Comparison of ENCODE assay signal across 22 cellular contexts in genomic region chr1:59511476-59512465, GRCh38.
DNase-seq lines count a peak whose midpoint lies in the region; ATAC-seq, FAIRE-seq and TF ChIP-seq lines count a peak whose summit lies in the region.
"Had no signal": no experiment of that assay in that cellular context is flagged by ENCODE, and none has a peak within 500 bp of the region (broad histone marks: within the 10 kb centered on the region; RNA-seq: fewer than 3 reads in every experiment).

No MANE protein-coding gene starts in this region.

- H3K9ac ChIP-seq in IMR-90 (ENCODE audit: low read depth, low read length), result no peak overlapping the region

- H4K20me1 ChIP-seq in IMR-90 (ENCODE audit: insufficient read depth, low read length), result no peaks in the 10 kb centered on the region

- FAIRE-seq in GM12892 (lab: Jason Lieb, UNC), result no peak

- H3K79me1 ChIP-seq in IMR-90 (ENCODE audit: low read depth in 1 of 2, low read length in 2 of 2), result no peaks in the 10 kb centered on the region

- TF ChIP-seq RAD21 in IMR-90 (IDR thresholded peaks at IDR 0.05; ENCODE audit: low read length), result no peak

- no CpG with 5 or more reads among the region's 7 CpGs for WGBS in IMR-90 (ENCODE audit: extremely low coverage in 2 of 2, insufficient read length in 1 of 2), 2 experiments
- 76 to 84% methylated on average over 7 of the region's 7 CpGs for WGBS in body of pancreas, 2 donors

- H2BK120ac ChIP-seq in IMR-90 (ENCODE audit: low read depth, low read length), result no peak overlapping the region

- POLR2A ChIA-PET in IMR-90 (lab: Charles Lee; ENCODE audit: unreplicated experiment), result no interaction called here

- H2BK20ac ChIP-seq in IMR-90 (ENCODE audit: low read depth, low read length), result no peak overlapping the region

- H3K9me1 ChIP-seq in IMR-90 (ENCODE audit: insufficient read depth, low read length), result peaks cover 3% of the 10 kb centered on the region; the same call in 1 of the 2 replicates

- H3K4me1 ChIP-seq in IMR-90 (ENCODE audit: control insufficient read depth, insufficient read depth, low read length) (no peaks in the 10 kb centered on the region; the same call in 1 of the 2 replicates), body of pancreas (peaks cover 31% of the 10 kb centered on the region)
- H3K4me1 ChIP-seq: right atrium auricular region had no signal

- H3K4me3 ChIP-seq in IMR-90 (ENCODE audit: insufficient read depth, low read depth, low read length) (no peak overlapping the region), body of pancreas (no peak overlapping the region)
- H3K4me3 ChIP-seq: cardiac muscle cell, right atrium auricular region had no signal

- no peak overlapping the region for H2AFZ ChIP-seq in IMR-90 (replicated peaks; ENCODE audit: low read length, poor library complexity)

- TF ChIP-seq CTCF in IMR-90 (conservative IDR thresholded peaks at IDR 0.05; ENCODE audit: low read depth, low read length), result no peak
- TF ChIP-seq CTCF in body of pancreas (IDR thresholded peaks at IDR 0.05), result no peak

- no peak overlapping the region for H2BK5ac ChIP-seq in IMR-90 (ENCODE audit: low read depth, low read length, poor library complexity, severe bottlenecking)

- no TSS peak for BruUV-seq in IMR-90 (replicated peaks; lab: Mats Ljungman, UMichigan)

- TF ChIP-seq POLR2A in IMR-90 (IDR thresholded peaks at IDR 0.05; ENCODE audit: low read depth, low read length) (no peak), body of pancreas (IDR thresholded peaks at IDR 0.05) (no peak), GM12892 (IDR thresholded peaks at IDR 0.05; ENCODE audit: low read depth, low read length) (no peak)

- CTCF ChIA-PET in IMR-90 (lab: Yijun Ruan, JAX), result no interaction called here

- DNase-seq in IMR-90 (no peak), body of pancreas (peak in 1 of 4 donors; percentile 53), left lobe of liver (ENCODE audit: low spot score) (no peak), smooth muscle cell of the brain vasculature (ENCODE audit: low read depth, low spot score) (peak; percentile 28), GM12892 (ENCODE audit: insufficient read length) (no peak), activated T-cell treated with anti-CD3 and anti-CD28 coated beads for 4 hours (no peak)
- DNase-seq: activated B cell treated with CpG ODN at 0.5 μM for 24 hours; activated CD4-positive, alpha-beta T cell treated with anti-CD3 and anti-CD28 coated beads, Interleukin-2, amount 50 U/mL, for 4 hours; activated CD8-positive, alpha-beta memory T cell treated with anti-CD3 and anti-CD28 coated beads, Interleukin-2, amount 50 U/mL, for 48 hours; activated gamma-delta T cell; activated naive CD8-positive, alpha-beta T cell treated with anti-CD3 and anti-CD28 coated beads, Interleukin-2, amount 50 U/mL, for 24 hours; CD8-positive, alpha-beta T cell; H9; KG1; kidney glomerular epithelial cell; NCI-H1930; NCI-H2227 treated with DMSO at 0.1 percent for 48 hours had no signal

- ATAC-seq in IMR-90 (ENCODE audit: low read depth) (no peak), body of pancreas (peak; percentile 61), left lobe of liver (peak; percentile 36), GM19328 (IDR thresholded peaks at IDR 0.05; ENCODE audit: unreplicated experiment) (no peak)
- ATAC-seq: activated naive CD8-positive, alpha-beta T cell treated with anti-CD3 and anti-CD28 coated beads, Interleukin-2, amount 50 U/mL, for 24 hours; CD8-positive, alpha-beta T cell had no signal

- H3K18ac ChIP-seq in IMR-90 (ENCODE audit: low read depth, low read length), result no peak overlapping the region

- H3K36me3 ChIP-seq in IMR-90 (ENCODE audit: control insufficient read depth, insufficient read depth, low read length), result no peaks in the 10 kb centered on the region
- no peaks in the 10 kb centered on the region for H3K36me3 ChIP-seq in body of pancreas (replicated peaks in 1 of 2; ENCODE audit: insufficient read depth in 1 of 2, low read depth in 2 of 2)
- H3K36me3 ChIP-seq: cardiac muscle cell, neutrophil, right atrium auricular region had no signal

- no peak overlapping the region for H3K56ac ChIP-seq in IMR-90 (ENCODE audit: extremely low read depth, insufficient read depth, low read length)

- intact Hi-C loops in IMR-90 (cut with micrococcal nuclease) (no loop called here), body of pancreas (cut with DNase I) (no loop called here)

- H3K4ac ChIP-seq in IMR-90 (ENCODE audit: low read depth, low read length), result no peak overlapping the region

- no peak overlapping the region for H4K8ac ChIP-seq in IMR-90 (ENCODE audit: low read depth in 2 of 2, low read length in 2 of 2)

- no peak overlapping the region for H4K91ac ChIP-seq in IMR-90 (ENCODE audit: insufficient read depth, low read depth, low read length)

- in situ Hi-C loops in IMR-90 (cut with MboI; ENCODE audit: low sequenced_read_pairs), result no loop called here

- no peak overlapping the region for H3K4me2 ChIP-seq in IMR-90 (ENCODE audit: low read depth, low read length)

- H2BK15ac ChIP-seq in IMR-90 (ENCODE audit: low read depth, low read length), result no peak overlapping the region

- H3K23ac ChIP-seq in IMR-90 (ENCODE audit: low read depth, low read length), result no peak overlapping the region

- no peak overlapping the region for H4K5ac ChIP-seq in IMR-90 (ENCODE audit: low read depth, low read length)

- dilution Hi-C loops in IMR-90 (cut with HindIII; ENCODE audit: low sequenced_read_pairs, unreplicated experiment), result no loop called here

- H3K27me3 ChIP-seq in IMR-90 (ENCODE audit: control insufficient read depth, insufficient read depth, low read length) (no peaks in the 10 kb centered on the region), body of pancreas (no peaks in the 10 kb centered on the region)
- H3K27me3 ChIP-seq: cardiac muscle cell, neutrophil, right atrium auricular region had no signal

- H3K27ac ChIP-seq in IMR-90 (ENCODE audit: insufficient read depth, low read length) (no peak overlapping the region), body of pancreas (peak overlapping the region in 3 of 4 donors; percentile 13 to 55 (median 34))
- H3K27ac ChIP-seq: cardiac muscle cell, neutrophil, right atrium auricular region, RWPE1 had no signal

- H3K14ac ChIP-seq in IMR-90 (replicated peaks; ENCODE audit: low read depth, low read length), result no peak overlapping the region

- no peaks in the 10 kb centered on the region for H3K9me3 ChIP-seq in IMR-90 (ENCODE audit: control insufficient read depth, insufficient read depth, low read length)
- no peaks in the 10 kb centered on the region for H3K9me3 ChIP-seq in body of pancreas
- H3K9me3 ChIP-seq: neutrophil, right atrium auricular region had no signal

- no peak overlapping the region for H2AK5ac ChIP-seq in IMR-90 (ENCODE audit: low read depth, low read length)

- H2AK9ac ChIP-seq in IMR-90 (replicated peaks; ENCODE audit: low read depth, low read length, poor library complexity), result no peak overlapping the region

TF ChIP-seq in IMR-90, 13 proteins besides CTCF, POLR2A, EP300 and RAD21:
- peak; percentile 58 for TF ChIP-seq CEBPB (IDR thresholded peaks at IDR 0.05; ENCODE audit: low read depth, low read length)
- TF ChIP-seq MXI1 (IDR thresholded peaks at IDR 0.05; ENCODE audit: borderline replicate concordance, low read depth, low read length), result no peak
- TF ChIP-seq FOS (IDR thresholded peaks at IDR 0.05; ENCODE audit: low read depth, low read length), result no peak
- no peak for TF ChIP-seq MAZ (IDR thresholded peaks at IDR 0.05; ENCODE audit: borderline replicate concordance, low read depth, low read length)
- TF ChIP-seq BHLHE40 (IDR thresholded peaks at IDR 0.05; ENCODE audit: low read depth, low read length), result no peak

Comparison
In these comparisons a context has a peak if more than half of its experiments do, and no peak if none do; other contexts are left out.
1. ATAC-seq: peak in body of pancreas (single experiment) and left lobe of liver (single experiment); none in IMR-90 (single experiment) and GM19328 (single experiment).